9 cellular contexts compared by ENCODE assay signal in genomic region chr9:128657344-128657704, GRCh38. TPM values are rescaled to one million over a fixed set of nuclear protein-coding genes. Genes with fewer than 3 reads are reported as not detected.
DNase-seq lines count a peak whose midpoint lies in the region; ATAC-seq and TF ChIP-seq lines count a peak whose summit lies in the region.
"Had no signal": no experiment of that assay in that cellular context is flagged by ENCODE, and none has a peak within 500 bp of the region (broad histone marks: within the 10 kb centered on the region; RNA-seq: fewer than 3 reads in every experiment).

No MANE protein-coding gene starts in this region.

- no peaks in the 10 kb centered on the region for H3K27me3 ChIP-seq in gastroesophageal sphincter

- ATAC-seq in gastroesophageal sphincter (no peak), GM18858 (IDR thresholded peaks at IDR 0.05; ENCODE audit: unreplicated experiment) (no peak), HG03108 (IDR thresholded peaks at IDR 0.05; ENCODE audit: unreplicated experiment) (no peak)

- no peak for TF ChIP-seq CTCF in HEK293 (tag by site-specific recombination; IDR thresholded peaks at IDR 0.05)
- no peak for TF ChIP-seq CTCF in VCaP (conservative IDR thresholded peaks at IDR 0.05)
- no peak for TF ChIP-seq CTCF in gastroesophageal sphincter (IDR thresholded peaks at IDR 0.05)

- no peak for TF ChIP-seq EP300 in gastroesophageal sphincter (IDR thresholded peaks at IDR 0.05)

- DNase-seq in DMS153 treated with DMSO at 0.1 percent for 48 hours (lab: John Stamatoyannopoulos, UW; ENCODE audit: unreplicated experiment) = no peak
- DNase-seq in SK-N-DZ (ENCODE audit: low spot score) = no peak

- H3K4me1 ChIP-seq in HEK293 (ENCODE audit: control insufficient read depth, insufficient read depth, low read length) (no peaks in the 10 kb centered on the region), gastroesophageal sphincter (peaks cover 0 to 15% (median 3%) of the 10 kb centered on the region in 3 donors)

- no peak overlapping the region for H3K4me3 ChIP-seq in HEK293 (ENCODE audit: low read depth, low read length)
- peak overlapping the region in 1 of 2 donors; percentile 90 for H3K4me3 ChIP-seq in gastroesophageal sphincter
- peak overlapping the region in 4 of 7 experiments; percentile 60 to 88 (median 76) for H3K4me3 ChIP-seq in skin epidermis

- H3K27ac ChIP-seq in HEK293 (ENCODE audit: extremely low read depth, low read depth, low read length) = peak overlapping the region; percentile 90
- peak overlapping the region; percentile 100 for H3K27ac ChIP-seq in VCaP
- peak overlapping the region; percentile 72 to 100 (median 94) for H3K27ac ChIP-seq in gastroesophageal sphincter
- H3K27ac ChIP-seq in skin epidermis = peak overlapping the region; percentile 93 to 100 (median 99)

- CTCF ChIA-PET in HEK293 (lab: Yijun Ruan, JAX) = interaction anchor here (0.6 kb wide), 2 partner anchors 216 to 333 kb away, joined by 3 read pairs; no protein-coding TSS in a partner anchor

- 93 to 96% methylated on average over 7 to 13 of the region's 13 CpGs for WGBS in gastroesophageal sphincter (ENCODE audit: low coverage in 1 of 2), 2 donors

- H3K9me3 ChIP-seq in HEK293 (ENCODE audit: control insufficient read depth, insufficient read depth, low read depth, low read length) = no peaks in the 10 kb centered on the region
- H3K9me3 ChIP-seq in gastroesophageal sphincter = no peaks in the 10 kb centered on the region
- H3K9me3 ChIP-seq: mucosa of descending colon had no signal

- H3K36me3 ChIP-seq in HEK293 (ENCODE audit: control insufficient read depth in 2 of 2, insufficient read depth in 1 of 2, low read length in 2 of 2) = peaks cover 0 to 2% of the 10 kb centered on the region in 2 experiments; a peak in 1 of 3 replicates
- H3K36me3 ChIP-seq in gastroesophageal sphincter = no peaks in the 10 kb centered on the region

- no peak for TF ChIP-seq POLR2A in gastroesophageal sphincter (IDR thresholded peaks at IDR 0.05)

- POLR2A ChIA-PET in HEK293 (lab: Yijun Ruan, JAX) = interaction anchor here (0.6 to 1.8 kb wide), 4 partner anchors 22 to 52 kb away, joined by 3 to 12 read pairs (median 5); partner anchors contain the start of gene SET

TF ChIP-seq in HEK293, 187 proteins besides CTCF, POLR2A, EP300 and RAD21:
- no peak for TF ChIP-seq ZNF701 (tag by site-specific recombination; IDR thresholded peaks at IDR 0.05)

RNA-seq across cellular contexts. Expression of gene DYNC2I2, which starts 0.7 kb away (rescaled TPM):
- total RNA-seq in gastroesophageal sphincter = 10 to 100 TPM; 28.3 to 47.0 (median 37.7) TPM
- 303 and 320 TPM in 2 replicates for polyA plus RNA-seq in SK-N-DZ (2014; cell fraction: cytosol; rRNA removed)
- polyA plus RNA-seq in SK-N-DZ (2014; cell fraction: nucleus; rRNA removed) = 840 and 963 TPM in 2 replicates

RNA-seq across cellular contexts. Expression of gene SET, which starts 31.7 kb away (rescaled TPM):
- total RNA-seq in gastroesophageal sphincter = 100 to 1,000 TPM; 209 to 355 (median 256) TPM
- polyA plus RNA-seq in SK-N-DZ (2014; cell fraction: cytosol; rRNA removed) = 703 and 794 TPM in 2 replicates
- polyA plus RNA-seq in SK-N-DZ (2014; cell fraction: nucleus; rRNA removed) = 501 and 513 TPM in 2 replicates

RNA-seq across cellular contexts. Expression of gene PKN3, which starts 45.0 kb away (rescaled TPM):
- total RNA-seq in gastroesophageal sphincter = 1 to 10 TPM; 2.3 to 7.5 (median 4.0) TPM
- polyA plus RNA-seq in SK-N-DZ (2014; cell fraction: cytosol; rRNA removed) = 11.3 and 16.0 TPM in 2 replicates
- 34.4 and 38.4 TPM in 2 replicates for polyA plus RNA-seq in SK-N-DZ (2014; cell fraction: nucleus; rRNA removed)
